ENCODE assay signal across 8 cellular contexts in the genomic region with DNA sequence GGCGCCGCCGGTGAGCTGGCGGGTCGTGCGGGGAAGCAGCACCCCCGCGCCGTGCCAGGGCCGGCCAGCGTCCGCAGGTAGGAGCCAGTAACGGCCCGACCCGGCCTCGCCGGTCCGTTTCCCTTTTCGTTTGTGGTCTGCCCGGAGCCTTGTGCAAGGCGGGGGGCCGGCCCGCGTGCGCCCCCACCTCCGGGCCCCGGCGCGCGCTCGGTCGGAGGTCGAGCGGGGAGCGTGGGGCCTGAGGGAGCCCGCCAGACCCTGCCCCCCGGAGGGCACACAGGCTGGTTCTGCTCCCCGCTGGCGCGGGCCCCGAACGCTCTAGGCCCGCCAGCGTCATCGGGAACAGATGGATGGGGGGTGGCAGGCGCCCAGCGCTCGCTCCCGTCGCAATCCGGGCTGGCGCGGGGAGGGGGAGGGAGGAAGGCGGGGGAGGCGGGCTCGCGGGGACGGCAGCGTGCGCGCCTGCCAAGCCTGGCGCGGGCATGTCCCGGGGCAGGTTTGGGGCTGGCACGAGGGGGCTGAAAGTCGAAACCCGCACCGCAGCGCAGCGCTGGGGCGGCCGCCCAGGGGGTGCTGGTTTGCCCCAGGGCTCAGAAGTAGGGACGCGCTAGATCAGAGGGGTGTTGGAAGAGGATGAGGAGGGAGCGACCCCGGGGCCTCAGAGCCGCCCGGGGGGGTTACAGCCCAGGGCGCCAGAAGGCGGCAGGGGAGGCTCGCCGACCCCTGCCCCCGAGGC. TPM values are rescaled to one million over a fixed set of nuclear protein-coding genes. Genes with fewer than 3 reads are reported as not detected.
DNase-seq lines count a peak whose midpoint lies in the region; ATAC-seq and TF ChIP-seq lines count a peak whose summit lies in the region.

No MANE protein-coding gene starts in this region.

- intact Hi-C loops in activated T-helper 2 cell treated with anti-CD3 and anti-CD28 coated beads, Interferon-gamma antibody, Interleukin-2, Interleukin-4, amounts not matched to agents 10 μg/mL and 5 μg/mL and 100 μg/mL, durations not matched to agents 14 hours and 24 hours and 36 hours (cut with micrococcal nuclease): loop anchor here (2.0 kb wide), 1 partner anchor 305 kb away; no protein-coding TSS in a partner anchor

- peak overlapping the region; percentile 62 for H3K4me3 Mint-ChIP-seq in activated T-helper 2 cell treated with anti-CD3 and anti-CD28 coated beads, Interferon-gamma antibody, Interleukin-2, Interleukin-4, amounts not matched to agents 10 μg/mL and 5 μg/mL and 100 μg/mL, durations not matched to agents 14 hours and 24 hours and 36 hours (ENCODE audit: low read depth)

- TF ChIP-seq CTCF in suprapubic skin (IDR thresholded peaks at IDR 0.05): peak in 1 of 2 donors; percentile 6

- no peaks in the 10 kb centered on the region for H3K27me3 ChIP-seq in suprapubic skin

- peaks cover 1% of the 10 kb centered on the region for H3K27me3 Mint-ChIP-seq in activated T-helper 2 cell treated with anti-CD3 and anti-CD28 coated beads, Interferon-gamma antibody, Interleukin-2, Interleukin-4, amounts not matched to agents 10 μg/mL and 5 μg/mL and 100 μg/mL, durations not matched to agents 14 hours and 24 hours and 36 hours (ENCODE audit: low read depth)

- ATAC-seq in GM19455 (IDR thresholded peaks at IDR 0.05; ENCODE audit: unreplicated experiment): no peak

- no peaks in the 10 kb centered on the region for H3K36me3 ChIP-seq in suprapubic skin

- H3K4me3 ChIP-seq in suprapubic skin: peak overlapping the region; percentile 71

- peaks cover 76% of the 10 kb centered on the region for H3K4me1 ChIP-seq in suprapubic skin

- WGBS in suprapubic skin: 0% methylated on average over 11 of the region's 83 CpGs

- peaks cover 1% of the 10 kb centered on the region for H3K36me3 Mint-ChIP-seq in activated T-helper 2 cell treated with anti-CD3 and anti-CD28 coated beads, Interferon-gamma antibody, Interleukin-2, Interleukin-4, amounts not matched to agents 10 μg/mL and 5 μg/mL and 100 μg/mL, durations not matched to agents 14 hours and 24 hours and 36 hours (ENCODE audit: low read depth)

- DNase-seq in C1 segment of cervical spinal cord (lab: John Stamatoyannopoulos, UW) (peak in 13 of 14 donors; percentile 20 to 81 (median 67)), HS-27A (ENCODE audit: low read depth) (peak; percentile 59), NOMO-1 (lab: John Stamatoyannopoulos, UW; ENCODE audit: unreplicated experiment in 2 of 2) (peak; percentile 69 to 85), fibroblast of peridontal ligament (ENCODE audit: extremely low read depth) (peak; percentile 77), myocyte (ENCODE audit: low read depth) (peak; percentile 93), suprapubic skin (ENCODE audit: low spot score in 2 of 2) (peak; percentile 87 to 88)
- DNase-seq in activated T-helper 2 cell treated with anti-CD3 and anti-CD28 coated beads, Interferon-gamma antibody, Interleukin-2, Interleukin-4, amounts not matched to agents 10 μg/mL and 5 μg/mL and 100 μg/mL, durations not matched to agents 14 hours and 24 hours and 36 hours (ENCODE audit: low spot score): peak; percentile 40

- peak overlapping the region; percentile 89 for H3K27ac ChIP-seq in suprapubic skin

- peaks cover 29% of the 10 kb centered on the region for H3K4me1 Mint-ChIP-seq in activated T-helper 2 cell treated with anti-CD3 and anti-CD28 coated beads, Interferon-gamma antibody, Interleukin-2, Interleukin-4, amounts not matched to agents 10 μg/mL and 5 μg/mL and 100 μg/mL, durations not matched to agents 14 hours and 24 hours and 36 hours (ENCODE audit: low read depth)

- no peaks in the 10 kb centered on the region for H3K9me3 ChIP-seq in suprapubic skin

- H3K9me3 Mint-ChIP-seq in activated T-helper 2 cell treated with anti-CD3 and anti-CD28 coated beads, Interferon-gamma antibody, Interleukin-2, Interleukin-4, amounts not matched to agents 10 μg/mL and 5 μg/mL and 100 μg/mL, durations not matched to agents 14 hours and 24 hours and 36 hours: no peaks in the 10 kb centered on the region

- H3K27ac Mint-ChIP-seq in activated T-helper 2 cell treated with anti-CD3 and anti-CD28 coated beads, Interferon-gamma antibody, Interleukin-2, Interleukin-4, amounts not matched to agents 10 μg/mL and 5 μg/mL and 100 μg/mL, durations not matched to agents 14 hours and 24 hours and 36 hours: peak overlapping the region; percentile 33

- no peak for TF ChIP-seq EP300 in suprapubic skin (IDR thresholded peaks at IDR 0.05)

- TF ChIP-seq POLR2A in suprapubic skin (IDR thresholded peaks at IDR 0.05): no peak

RNA-seq across cellular contexts. Expression of gene GSE1, which starts 1.5 kb away (rescaled TPM):
- total RNA-seq in activated T-helper 2 cell treated with anti-CD3 and anti-CD28 coated beads, Interferon-gamma antibody, Interleukin-2, Interleukin-4, amounts not matched to agents 10 μg/mL and 5 μg/mL and 100 μg/mL, durations not matched to agents 14 hours and 24 hours and 36 hours: 37.2 and 39.4 TPM in 2 replicates
- total RNA-seq in myocyte (37.4 and 51.1 TPM in 2 replicates), suprapubic skin (100 to 1,000 TPM in 2 of 4 donors, 10 to 100 TPM in 2; 46.7 to 144 (median 96.9) TPM)
- polyA plus RNA-seq in myocyte (2012): 17.4 TPM

Comparison
In these comparisons a context has a peak if more than half of its experiments do, and no peak if none do; other contexts are left out.
1. DNase-seq: peak in every context shown above with its lines; median percentile 93 in myocyte; 88 in suprapubic skin; 77 in NOMO-1; 77 in fibroblast of peridontal ligament; 67 in C1 segment of cervical spinal cord; 59 in HS-27A; 40 in activated T-helper 2 cell treated with anti-CD3 and anti-CD28 coated beads, Interferon-gamma antibody, Interleukin-2, Interleukin-4, amounts not matched to agents 10 μg/mL and 5 μg/mL and 100 μg/mL, durations not matched to agents 14 hours and 24 hours and 36 hours.